18 cellular contexts compared by ENCODE assay signal in the genomic region with DNA sequence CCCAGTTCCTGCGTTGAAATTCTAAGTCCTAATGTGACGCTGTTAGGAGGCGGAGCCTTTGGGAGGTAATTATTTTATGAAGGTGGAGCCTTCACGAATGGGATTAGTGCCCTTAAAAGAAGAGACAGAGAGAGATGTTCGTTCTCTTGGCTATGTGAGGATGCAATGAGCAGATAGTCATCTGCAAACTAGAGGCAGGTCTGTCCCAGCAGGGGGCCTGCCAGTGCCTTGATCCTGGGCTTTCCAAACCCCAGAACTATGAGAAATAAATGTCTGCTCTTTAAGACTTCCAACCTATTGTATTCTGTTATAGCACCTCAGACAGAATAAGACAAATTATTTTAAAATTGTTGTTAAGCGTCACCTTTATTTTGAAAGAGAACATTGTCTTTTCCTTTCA.
DNase-seq lines count a peak whose midpoint lies in the region; TF ChIP-seq lines count a peak whose summit lies in the region.
"Had no signal": no experiment of that assay in that cellular context is flagged by ENCODE, and none has a peak within 500 bp of the region (broad histone marks: within the 10 kb centered on the region; RNA-seq: fewer than 3 reads in every experiment).

No MANE protein-coding gene starts in this region.

- H3K79me2 ChIP-seq in osteoblast (ENCODE audit: insufficient read depth, low read length): no peaks in the 10 kb centered on the region

- H3K4me1 ChIP-seq in osteoblast (ENCODE audit: insufficient read depth, low read length): no peaks in the 10 kb centered on the region
- H3K4me1 ChIP-seq in ascending aorta: no peaks in the 10 kb centered on the region
- H3K4me1 ChIP-seq: HAP-1 had no signal

- 0 out of 2 replicates have a peak, but pooled peaks have one; percentile 3 for TF ChIP-seq CTCF in WI38 (IDR thresholded peaks at IDR 0.05; ENCODE audit: low read depth, low read length)
- TF ChIP-seq CTCF in osteoblast (IDR thresholded peaks at IDR 0.05; ENCODE audit: extremely low read depth, low read depth, low read length): no peak
- TF ChIP-seq CTCF in ascending aorta (IDR thresholded peaks at IDR 0.05): no peak

- intact Hi-C loops in ascending aorta (cut with DNase I): no loop called here

- H2AFZ ChIP-seq in osteoblast (ENCODE audit: low read length): no peak overlapping the region

- H3K4me3 ChIP-seq in WI38 (ENCODE audit: low read depth, low read length) (no peak overlapping the region), osteoblast (ENCODE audit: insufficient read depth, low read length) (no peak overlapping the region), ascending aorta (no peak overlapping the region)
- H3K4me3 ChIP-seq: GM12878, HAP-1 had no signal

- no peak overlapping the region for H3K27ac ChIP-seq in osteoblast (ENCODE audit: low read depth, low read length)
- H3K27ac ChIP-seq in ascending aorta: no peak overlapping the region

- H3K36me3 ChIP-seq in osteoblast (ENCODE audit: insufficient read depth, low read length) (no peaks in the 10 kb centered on the region), ascending aorta (no peaks in the 10 kb centered on the region)
- H3K36me3 ChIP-seq: HAP-1 had no signal

- no peaks in the 10 kb centered on the region for H4K20me1 ChIP-seq in osteoblast (ENCODE audit: insufficient read depth, low read length)

- peak; percentile 24 for DNase-seq in NCI-H82 (lab: John Stamatoyannopoulos, UW)
- DNase-seq in NCI-H82 treated with DMSO at 0.1 percent for 48 hours (lab: John Stamatoyannopoulos, UW; ENCODE audit: unreplicated experiment): no peak
- DNase-seq in OCI-M1 (lab: John Stamatoyannopoulos, UW): peak; percentile 21
- no peak for DNase-seq in globus pallidus (ENCODE audit: low spot score)
- no peak for DNase-seq in osteoblast (ENCODE audit: insufficient read length, low spot score, missing footprints)
- no peak for DNase-seq in ascending aorta (ENCODE audit: low spot score in 2 of 2)
- DNase-seq: 8988T; Calu3; CD4-positive, alpha-beta memory T cell; COR-L47; DMS79; EL; GDM1; GOT3; HFFc6 had no signal

- H3K27me3 ChIP-seq in osteoblast (ENCODE audit: insufficient read depth, low read length): peaks cover 22% of the 10 kb centered on the region
- no peaks in the 10 kb centered on the region for H3K27me3 ChIP-seq in ascending aorta

- H3K9me3 ChIP-seq in osteoblast (ENCODE audit: low read depth, low read length): no peaks in the 10 kb centered on the region
- no peaks in the 10 kb centered on the region for H3K9me3 ChIP-seq in ascending aorta
- H3K9me3 ChIP-seq: HAP-1 had no signal

- H3K4me2 ChIP-seq in osteoblast (ENCODE audit: insufficient read depth, low read length): no peak overlapping the region

Comparison
In these comparisons a context has a peak if more than half of its experiments do, and no peak if none do; other contexts are left out.
1. DNase-seq: peak in NCI-H82 (single experiment) and OCI-M1 (single experiment); none in NCI-H82 treated with DMSO at 0.1 percent for 48 hours (single experiment), globus pallidus (single experiment), osteoblast (single experiment) and ascending aorta (0 of 2).